7 cellular contexts compared by ENCODE assay signal in the genomic region with DNA sequence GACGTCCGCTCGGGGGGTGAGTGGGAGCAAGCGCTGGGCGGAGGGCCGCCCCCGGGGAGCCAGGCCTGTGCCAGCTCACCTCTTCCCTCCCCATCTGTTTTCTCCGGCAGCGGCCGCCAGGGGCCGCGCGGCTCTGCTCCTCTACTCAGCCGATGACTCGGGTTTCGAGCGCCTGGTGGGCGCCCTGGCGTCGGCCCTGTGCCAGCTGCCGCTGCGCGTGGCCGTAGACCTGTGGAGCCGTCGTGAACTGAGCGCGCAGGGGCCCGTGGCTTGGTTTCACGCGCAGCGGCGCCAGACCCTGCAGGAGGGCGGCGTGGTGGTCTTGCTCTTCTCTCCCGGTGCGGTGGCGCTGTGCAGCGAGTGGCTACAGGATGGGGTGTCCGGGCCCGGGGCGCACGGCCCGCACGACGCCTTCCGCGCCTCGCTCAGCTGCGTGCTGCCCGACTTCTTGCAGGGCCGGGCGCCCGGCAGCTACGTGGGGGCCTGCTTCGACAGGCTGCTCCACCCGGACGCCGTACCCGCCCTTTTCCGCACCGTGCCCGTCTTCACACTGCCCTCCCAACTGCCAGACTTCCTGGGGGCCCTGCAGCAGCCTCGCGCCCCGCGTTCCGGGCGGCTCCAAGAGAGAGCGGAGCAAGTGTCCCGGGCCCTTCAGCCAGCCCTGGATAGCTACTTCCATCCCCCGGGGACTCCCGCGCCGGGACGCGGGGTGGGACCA. TPM values are rescaled to one million over a fixed set of nuclear protein-coding genes. Genes with fewer than 3 reads are reported as not detected.
A peak's percentile ranks its signal among the peaks of the same experiment; 100 is the strongest.
DNase-seq lines count a peak whose midpoint lies in the region; ATAC-seq, FAIRE-seq and TF ChIP-seq lines count a peak whose summit lies in the region.

No MANE protein-coding gene starts in this region.

- peak; percentile 59 for ATAC-seq in HG02571 (IDR thresholded peaks at IDR 0.05; ENCODE audit: unreplicated experiment)
- ATAC-seq in gastrocnemius medialis = peak; percentile 70 to 71

- in situ Hi-C loops in gastrocnemius medialis (cut with MboI; ENCODE audit: low sequenced_read_pairs in 4 of 4) = loop anchor here in 2 of 4 donors (10.0 kb wide), 2 partner anchors 88 to 92 kb away; a partner anchor contains a TSS

- H3K4me1 ChIP-seq in ascending aorta (peaks cover 11 to 21% of the 10 kb centered on the region in 2 donors), iPS DF 6.9 (ENCODE audit: control insufficient read depth, insufficient read depth, low read length) (0 out of 2 replicates have a peak, but pooled peaks cover 2% of the 10 kb centered on the region), gastrocnemius medialis (peaks cover 27 to 29% of the 10 kb centered on the region in 2 donors)

- WGBS in iPS DF 6.9 (ENCODE audit: insufficient coverage, insufficient read length) = no CpG with 5 or more reads among the region's 77 CpGs

- TF ChIP-seq CTCF in ascending aorta (IDR thresholded peaks at IDR 0.05) = peak; percentile 84 to 93 (median 89)
- TF ChIP-seq CTCF in gastrocnemius medialis (IDR thresholded peaks at IDR 0.05 in 4 of 5, conservative IDR thresholded peaks at IDR 0.05 in 1 of 5) = peak; percentile 78 to 90 (median 89)

- H3K36me3 ChIP-seq in ascending aorta = peaks cover 23 to 37% of the 10 kb centered on the region in 2 donors
- H3K36me3 ChIP-seq in iPS DF 6.9 (ENCODE audit: control insufficient read depth, insufficient read depth, low read length) = no peaks in the 10 kb centered on the region
- peaks cover 0 to 45% of the 10 kb centered on the region in 2 donors for H3K36me3 ChIP-seq in gastrocnemius medialis

- DNase-seq in GM12892 (ENCODE audit: insufficient read length) (peak; percentile 82), NCI-H1048 (lab: John Stamatoyannopoulos, UW) (peak; percentile 63), T-helper 2 cell (peak; percentile 74 to 89 (median 82)), ascending aorta (ENCODE audit: low spot score in 2 of 2) (peak; percentile 53 to 96), iPS DF 6.9 (ENCODE audit: low read depth, low spot score) (no peak), gastrocnemius medialis (peak; percentile 55 to 83)

- FAIRE-seq in GM12892 (lab: Jason Lieb, UNC) = peak; percentile 83

- peak overlapping the region; percentile 82 to 96 for H3K4me3 ChIP-seq in ascending aorta
- H3K4me3 ChIP-seq in iPS DF 6.9 (ENCODE audit: low read length) = peak overlapping the region; percentile 80; the same call in 1 of the 2 replicates
- H3K4me3 ChIP-seq in gastrocnemius medialis = peak overlapping the region; percentile 85 to 94 (median 88)

- no peaks in the 10 kb centered on the region for H3K9me3 ChIP-seq in ascending aorta
- H3K9me3 ChIP-seq in iPS DF 6.9 (ENCODE audit: control insufficient read depth, insufficient read depth, low read length) = no peaks in the 10 kb centered on the region
- no peaks in the 10 kb centered on the region for H3K9me3 ChIP-seq in gastrocnemius medialis

- H3K27me3 ChIP-seq in ascending aorta (no peaks in the 10 kb centered on the region), iPS DF 6.9 (ENCODE audit: control insufficient read depth, insufficient read depth, low read length) (no peaks in the 10 kb centered on the region), gastrocnemius medialis (no peaks in the 10 kb centered on the region)

- intact Hi-C loops in ascending aorta (cut with DNase I) = loop anchor here (1.0 to 10.0 kb wide), 7 partner anchors 13 to 312 kb away; a partner anchor contains a TSS
- intact Hi-C loops in gastrocnemius medialis (cut with DNase I; ENCODE audit: low total_unique reads) = loop anchor here (1.0 to 10.0 kb wide), 8 partner anchors 13 to 294 kb away; a partner anchor contains a TSS

- H3K27ac ChIP-seq in ascending aorta (peak overlapping the region; percentile 97 to 99), iPS DF 6.9 (ENCODE audit: low read length) (no peak overlapping the region), gastrocnemius medialis (peak overlapping the region; percentile 88 to 97 (median 96))

- no peak; the same call in 1 of the 2 replicates for TF ChIP-seq POLR2A in GM12892 (IDR thresholded peaks at IDR 0.05; ENCODE audit: low read depth, low read length)
- no peak for TF ChIP-seq POLR2A in gastrocnemius medialis (IDR thresholded peaks at IDR 0.05)

RNA-seq across cellular contexts. Expression of a gene that starts 0.6 kb away (rescaled TPM):
- 16.0 TPM for polyA plus RNA-seq in GM12892 (2012; ENCODE audit: missing spikeins)
- total RNA-seq in ascending aorta (35.8 TPM), gastrocnemius medialis (10 to 100 TPM; 31.6 to 42.3 (median 37.1) TPM)

RNA-seq across cellular contexts. Expression of a gene that starts 16.1 kb away (rescaled TPM):
- 0.59 TPM for polyA plus RNA-seq in GM12892 (2012; ENCODE audit: missing spikeins)
- 82.5 TPM for total RNA-seq in ascending aorta
- total RNA-seq in gastrocnemius medialis = 10 to 100 TPM; 14.8 to 67.3 (median 47.2) TPM

RNA-seq across cellular contexts. Expression of a gene that starts 19.2 kb away (rescaled TPM):
- polyA plus RNA-seq in GM12892 (2012; ENCODE audit: missing spikeins) = 6.7 TPM
- total RNA-seq in ascending aorta (1.1 TPM), gastrocnemius medialis (1 to 10 TPM in 3 of 4 donors, under 1 TPM in 1; 0.92 to 7.4 (median 2.5) TPM)

RNA-seq across cellular contexts. Expression of a gene that starts 30.4 kb away (rescaled TPM):
- 0.17 TPM for polyA plus RNA-seq in GM12892 (2012; ENCODE audit: missing spikeins)
- total RNA-seq in ascending aorta (21.7 TPM), gastrocnemius medialis (1 to 10 TPM in 1 of 4 donors, under 1 TPM in 2, not detected in 1; 0.20 to 1.5 (median 0.64) TPM)

RNA-seq across cellular contexts. Expression of a gene that starts 42.6 kb away (rescaled TPM):
- polyA plus RNA-seq in GM12892 (2012; ENCODE audit: missing spikeins) = 33.6 TPM
- total RNA-seq in ascending aorta (55.2 TPM), gastrocnemius medialis (10 to 100 TPM; 42.8 to 96.4 (median 67.0) TPM)
